Comparison of ENCODE assay signal across 1 cellular context in the genomic region with DNA sequence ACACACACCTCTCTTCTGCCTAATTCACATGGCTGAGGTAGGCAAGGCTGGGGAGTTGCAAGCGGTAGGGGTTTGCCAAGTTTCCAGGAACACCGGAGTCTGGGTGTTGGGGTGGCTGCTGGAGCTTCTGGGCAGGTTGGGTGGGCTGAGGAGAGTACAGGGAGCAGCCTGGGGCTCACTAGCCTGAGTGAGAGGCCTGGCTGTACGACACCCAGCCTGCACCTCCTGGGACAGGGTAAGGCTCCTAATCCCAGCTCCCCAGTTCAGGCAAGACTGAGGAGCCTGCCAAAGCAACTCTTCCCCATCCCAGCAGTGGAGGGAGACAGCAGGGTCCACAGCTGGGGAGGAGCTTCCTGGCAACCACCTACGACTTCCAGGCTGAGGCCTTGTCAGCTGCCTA.
TF ChIP-seq lines count a peak whose summit lies in the region.

No MANE protein-coding gene starts in this region.

TF ChIP-seq in K562, 482 proteins besides CTCF, POLR2A, EP300 and RAD21:
- no peak for TF ChIP-seq NFIX (CRISPR knock-in tag; IDR thresholded peaks at IDR 0.05; ENCODE audit: low read depth)
- TF ChIP-seq SMARCC2 (IDR thresholded peaks at IDR 0.05; ENCODE audit: low read depth), result no peak
- TF ChIP-seq ZFP30 (CRISPR knock-in tag; IDR thresholded peaks at IDR 0.05; ENCODE audit: borderline replicate concordance), result no peak
- no peak for TF ChIP-seq PRPF4 (IDR thresholded peaks at IDR 0.05; ENCODE audit: insufficient read depth, low read depth, low read length, poor library complexity, severe bottlenecking)
- TF ChIP-seq, protein P1, sequence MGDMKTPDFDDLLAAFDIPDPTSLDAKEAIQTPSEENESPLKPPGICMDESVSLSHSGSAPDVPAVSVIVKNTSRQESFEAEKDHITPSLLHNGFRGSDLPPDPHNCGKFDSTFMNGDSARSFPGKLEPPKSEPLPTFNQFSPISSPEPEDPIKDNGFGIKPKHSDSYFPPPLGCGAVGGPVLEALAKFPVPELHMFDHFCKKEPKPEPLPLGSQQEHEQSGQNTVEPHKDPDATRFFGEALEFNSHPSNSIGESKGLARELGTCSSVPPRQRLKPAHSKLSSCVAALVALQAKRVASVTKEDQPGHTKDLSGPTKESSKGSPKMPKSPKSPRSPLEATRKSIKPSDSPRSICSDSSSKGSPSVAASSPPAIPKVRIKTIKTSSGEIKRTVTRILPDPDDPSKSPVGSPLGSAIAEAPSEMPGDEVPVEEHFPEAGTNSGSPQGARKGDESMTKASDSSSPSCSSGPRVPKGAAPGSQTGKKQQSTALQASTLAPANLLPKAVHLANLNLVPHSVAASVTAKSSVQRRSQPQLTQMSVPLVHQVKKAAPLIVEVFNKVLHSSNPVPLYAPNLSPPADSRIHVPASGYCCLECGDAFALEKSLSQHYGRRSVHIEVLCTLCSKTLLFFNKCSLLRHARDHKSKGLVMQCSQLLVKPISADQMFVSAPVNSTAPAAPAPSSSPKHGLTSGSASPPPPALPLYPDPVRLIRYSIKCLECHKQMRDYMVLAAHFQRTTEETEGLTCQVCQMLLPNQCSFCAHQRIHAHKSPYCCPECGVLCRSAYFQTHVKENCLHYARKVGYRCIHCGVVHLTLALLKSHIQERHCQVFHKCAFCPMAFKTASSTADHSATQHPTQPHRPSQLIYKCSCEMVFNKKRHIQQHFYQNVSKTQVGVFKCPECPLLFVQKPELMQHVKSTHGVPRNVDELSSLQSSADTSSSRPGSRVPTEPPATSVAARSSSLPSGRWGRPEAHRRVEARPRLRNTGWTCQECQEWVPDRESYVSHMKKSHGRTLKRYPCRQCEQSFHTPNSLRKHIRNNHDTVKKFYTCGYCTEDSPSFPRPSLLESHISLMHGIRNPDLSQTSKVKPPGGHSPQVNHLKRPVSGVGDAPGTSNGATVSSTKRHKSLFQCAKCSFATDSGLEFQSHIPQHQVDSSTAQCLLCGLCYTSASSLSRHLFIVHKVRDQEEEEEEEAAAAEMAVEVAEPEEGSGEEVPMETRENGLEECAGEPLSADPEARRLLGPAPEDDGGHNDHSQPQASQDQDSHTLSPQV (IDR thresholded peaks at IDR 0.05), result peak; percentile 23; the same call in 1 of the 2 replicates
- TF ChIP-seq FOXK1 (CRISPR knock-in tag; IDR thresholded peaks at IDR 0.05; ENCODE audit: borderline replicate concordance), result no peak
- no peak for TF ChIP-seq KLF6 (CRISPR knock-in tag; IDR thresholded peaks at IDR 0.05; ENCODE audit: borderline replicate concordance)
- no peak for TF ChIP-seq BRD9 (IDR thresholded peaks at IDR 0.05; ENCODE audit: low read depth, partially characterized antibody)
- no peak for TF ChIP-seq BRCA1 (IDR thresholded peaks at IDR 0.05)
- TF ChIP-seq BRCA1 (CRISPR knock-in tag; IDR thresholded peaks at IDR 0.05), result no peak
TF ChIP-seq in K562: peak in this region for 1.
